8 cellular contexts compared by ENCODE assay signal in genomic region chr6:70310063-70310694, GRCh38. TPM values are rescaled to one million over a fixed set of nuclear protein-coding genes. Genes with fewer than 3 reads are reported as not detected.
DNase-seq lines count a peak whose midpoint lies in the region; ATAC-seq and TF ChIP-seq lines count a peak whose summit lies in the region.

No MANE protein-coding gene starts in this region.

- ATAC-seq in naive B cell (ENCODE audit: low read depth in 2 of 2) (no peak), HG03139 (IDR thresholded peaks at IDR 0.05; ENCODE audit: unreplicated experiment) (no peak), HG03520 (IDR thresholded peaks at IDR 0.05; ENCODE audit: unreplicated experiment) (no peak)

- no peaks in the 10 kb centered on the region for H3K36me3 Mint-ChIP-seq in naive B cell

- H3K4me3 ChIP-seq in AG10803 (ENCODE audit: low read length) = no peak overlapping the region
- H3K4me3 ChIP-seq in colonic mucosa = no peak overlapping the region

- peak; percentile 47 for DNase-seq in AG10803 (ENCODE audit: low read depth)
- DNase-seq in GM13976 (ENCODE audit: low spot score) = peak; percentile 12
- DNase-seq in NCI-H69 (lab: John Stamatoyannopoulos, UW) = peak; percentile 42
- peak; percentile 24 for DNase-seq in colonic mucosa
- DNase-seq in naive B cell = peak; percentile 15
- no peak for DNase-seq in activated naive CD4-positive, alpha-beta T cell treated with Interleukin-2 at 50 U/mL for 16 hours

- intact Hi-C loops in colonic mucosa (cut with DNase I) = loop anchor here (5.0 kb wide), 2 partner anchors 57 to 377 kb away; no protein-coding TSS in a partner anchor

- H3K36me3 ChIP-seq in colonic mucosa = no peaks in the 10 kb centered on the region

- peak; percentile 72 for TF ChIP-seq CTCF in AG10803 (conservative IDR thresholded peaks at IDR 0.05; ENCODE audit: low read length)
- TF ChIP-seq CTCF in GM13976 (IDR thresholded peaks at IDR 0.05; ENCODE audit: borderline replicate concordance, control extremely low read depth, extremely low read depth, insufficient read depth, missing control alignments) = peak; percentile 47
- TF ChIP-seq CTCF in colonic mucosa (IDR thresholded peaks at IDR 0.05) = peak; percentile 47

- in situ Hi-C loops in GM13976 (cut with MboI; ENCODE audit: low sequenced_read_pairs, unreplicated experiment) = loop anchor here (25.0 kb wide), 1 partner anchor 702 kb away; no protein-coding TSS in a partner anchor

- no peak overlapping the region for H3K27ac ChIP-seq in colonic mucosa

- peaks cover 15 to 45% (median 24%) of the 10 kb centered on the region in 3 donors for H3K27me3 Mint-ChIP-seq in naive B cell

- no peaks in the 10 kb centered on the region for H3K4me1 Mint-ChIP-seq in naive B cell

- no peaks in the 10 kb centered on the region for H3K9me3 Mint-ChIP-seq in naive B cell

- H3K9ac ChIP-seq in colonic mucosa (ENCODE audit: low read depth in 2 of 2, low read length in 2 of 2) = no peak overlapping the region

- H3K4me1 ChIP-seq in colonic mucosa = no peaks in the 10 kb centered on the region

- no peak overlapping the region for H3K4me3 Mint-ChIP-seq in naive B cell

- no peak overlapping the region for H3K27ac Mint-ChIP-seq in naive B cell

- no peaks in the 10 kb centered on the region for H3K27me3 ChIP-seq in colonic mucosa

- H3K9me3 ChIP-seq in colonic mucosa = no peaks in the 10 kb centered on the region

RNA-seq across cellular contexts. Expression of gene COL9A1, which starts 7.3 kb away (rescaled TPM):
- total RNA-seq in colonic mucosa = under 1 TPM; 0.45 to 0.82 TPM
- polyA plus RNA-seq in naive B cell (ENCODE audit: low read depth in 6 of 6) = under 1 TPM in 1 of 6 donors, not detected in 5; 0.12 TPM
